ENCODE assay signal across 31 cellular contexts in the genomic region with DNA sequence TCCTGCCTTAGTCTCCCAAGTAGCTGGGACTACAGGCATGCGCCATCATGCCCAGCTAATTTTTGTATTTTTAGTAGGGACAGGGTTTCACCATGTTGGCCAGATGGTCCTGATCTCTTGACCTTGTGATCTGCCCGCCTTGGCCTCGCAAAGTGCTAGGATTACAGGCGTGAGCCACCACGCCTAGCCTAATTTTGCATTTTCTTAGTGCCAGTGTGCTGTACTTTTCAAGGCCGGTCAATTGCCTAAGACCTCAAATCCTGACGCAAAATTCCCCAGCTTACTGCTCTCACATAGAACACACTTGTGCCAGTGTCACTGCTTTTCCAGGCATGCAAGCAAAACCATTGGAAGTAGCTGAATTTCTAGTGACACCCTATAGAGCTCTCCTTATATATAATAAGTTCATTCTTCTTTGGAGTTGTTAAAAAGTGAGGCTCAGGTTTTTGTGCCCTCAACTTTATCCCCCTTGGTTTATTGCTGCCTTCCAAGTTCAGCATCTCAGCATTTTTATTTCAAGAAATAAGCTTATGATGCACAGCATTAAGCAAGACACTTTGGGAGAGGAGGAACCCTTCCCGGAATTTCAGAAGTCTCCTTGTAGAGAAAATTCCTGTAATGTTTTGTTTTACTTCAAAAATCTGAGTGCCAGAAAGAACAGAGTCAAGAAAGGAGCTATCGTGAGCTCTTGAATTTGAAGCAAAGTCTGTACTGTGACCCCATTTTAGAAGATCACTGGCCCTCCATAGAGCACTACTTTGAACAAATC.
DNase-seq lines count a peak whose midpoint lies in the region; ATAC-seq and TF ChIP-seq lines count a peak whose summit lies in the region.
"Had no signal": no experiment of that assay in that cellular context is flagged by ENCODE, and none has a peak within 500 bp of the region (broad histone marks: within the 10 kb centered on the region; RNA-seq: fewer than 3 reads in every experiment).

No MANE protein-coding gene starts in this region.

- DNase-seq in IMR-90 (no peak), fibroblast of gingiva (ENCODE audit: low read depth) (peak; percentile 51), psoas muscle (no peak), tibial artery (no peak), foreskin keratinocyte (no peak), SIG-M5 treated with dmso at 0.1 percent for 504 hours (lab: John Stamatoyannopoulos, UW; ENCODE audit: unreplicated experiment) (no peak)
- DNase-seq in activated CD4-positive, alpha-beta T cell treated with anti-CD3 and anti-CD28 coated beads, Interleukin-2, amount 10 ng/mL, durations not matched to agents 24 days and 14 days, result no peak
- DNase-seq in effector CD8-positive, alpha-beta T cell (lab: John Stamatoyannopoulos, UW), result no peak
- DNase-seq: activated CD4-positive, alpha-beta T cell treated with anti-CD3 and anti-CD28 coated beads, Interleukin-2, amount 50 U/mL, for 48 hours; activated naive CD4-positive, alpha-beta T cell treated with Interleukin-2 at 50 U/mL for 16 hours; amniotic stem cell; BE2C; CD8-positive, alpha-beta T cell; DMS 273 treated with DMSO at 0.1 percent for 48 hours; effector CD4-positive, alpha-beta T cell; EL; foreskin melanocyte; HCEC 1CT; NCI-H1417 treated with DMSO at 0.1 percent for 48 hours; NCI-H2029 treated with DMSO at 0.1 percent for 48 hours; NCI-H226; NCI-H748 treated with DMSO at 0.1 percent for 48 hours; Right ventricle myocardium superior; stimulated activated naive CD4-positive, alpha-beta T cell; T-helper 2 cell; testis had no signal

- no peaks in the 10 kb centered on the region; the same call in 1 of the 2 replicates for H3K9me1 ChIP-seq in IMR-90 (ENCODE audit: insufficient read depth, low read length)

- no peak overlapping the region for H3K23ac ChIP-seq in IMR-90 (ENCODE audit: low read depth, low read length)

- H3K27me3 ChIP-seq in IMR-90 (ENCODE audit: control insufficient read depth, insufficient read depth, low read length), result no peaks in the 10 kb centered on the region
- no peaks in the 10 kb centered on the region for H3K27me3 ChIP-seq in psoas muscle (ENCODE audit: insufficient read depth in 3 of 3, low read length in 2 of 3)
- no peaks in the 10 kb centered on the region for H3K27me3 ChIP-seq in tibial artery
- H3K27me3 ChIP-seq in foreskin keratinocyte, result no peaks in the 10 kb centered on the region
- H3K27me3 ChIP-seq: BE2C, testis had no signal

- no peak overlapping the region for H4K8ac ChIP-seq in IMR-90 (ENCODE audit: low read depth in 2 of 2, low read length in 2 of 2)

- dilution Hi-C loops in IMR-90 (cut with HindIII; ENCODE audit: low sequenced_read_pairs, unreplicated experiment), result no loop called here

- ATAC-seq in IMR-90 (ENCODE audit: low read depth) (no peak), psoas muscle (peak in 2 of 4 donors; percentile 43 to 60), foreskin keratinocyte (no peak)
- ATAC-seq: activated CD4-positive, CD25-positive, alpha-beta regulatory T cell treated with anti-CD3 and anti-CD28 coated beads, Interleukin-2, amount 50 U/mL, for 24 hours; CD8-positive, alpha-beta T cell; GM12878; Panc1 had no signal

- H4K20me1 ChIP-seq in IMR-90 (ENCODE audit: insufficient read depth, low read length), result no peaks in the 10 kb centered on the region

- no peak overlapping the region for H3K4me2 ChIP-seq in IMR-90 (ENCODE audit: low read depth, low read length)

- no peak overlapping the region for H3K9ac ChIP-seq in IMR-90 (ENCODE audit: low read depth, low read length)

- H2BK15ac ChIP-seq in IMR-90 (ENCODE audit: low read depth, low read length), result no peak overlapping the region

- peaks cover 2% of the 10 kb centered on the region for H3K4me1 Mint-ChIP-seq in activated CD4-positive, alpha-beta T cell treated with anti-CD3 and anti-CD28 coated beads, Interleukin-2, amount 10 ng/mL, durations not matched to agents 24 days and 14 days

- no peak overlapping the region for H2AFZ ChIP-seq in IMR-90 (replicated peaks; ENCODE audit: low read length, poor library complexity)

- no peak overlapping the region; the same call in 1 of the 2 replicates for H3K27ac ChIP-seq in IMR-90 (ENCODE audit: insufficient read depth, low read length)
- peak overlapping the region; percentile 58 for H3K27ac ChIP-seq in psoas muscle
- H3K27ac ChIP-seq in tibial artery, result peak overlapping the region; percentile 41 to 80
- H3K27ac ChIP-seq in foreskin keratinocyte, result no peak overlapping the region
- H3K27ac ChIP-seq: prostate gland had no signal

- H2BK120ac ChIP-seq in IMR-90 (ENCODE audit: low read depth, low read length), result no peak overlapping the region

- POLR2A ChIA-PET in IMR-90 (lab: Charles Lee; ENCODE audit: unreplicated experiment), result no interaction called here

- no peak overlapping the region for H2BK20ac ChIP-seq in IMR-90 (ENCODE audit: low read depth, low read length)

- H3K36me3 ChIP-seq in IMR-90 (ENCODE audit: control insufficient read depth, insufficient read depth, low read length), result no peaks in the 10 kb centered on the region
- no peaks in the 10 kb centered on the region for H3K36me3 ChIP-seq in psoas muscle (ENCODE audit: insufficient read depth in 1 of 2, low read depth in 1 of 2)
- no peaks in the 10 kb centered on the region for H3K36me3 ChIP-seq in tibial artery
- H3K36me3 ChIP-seq: BE2C, prostate gland had no signal

- no peaks in the 10 kb centered on the region for H3K9me3 ChIP-seq in IMR-90 (ENCODE audit: control insufficient read depth, insufficient read depth, low read length)
- no peaks in the 10 kb centered on the region for H3K9me3 ChIP-seq in psoas muscle
- H3K9me3 ChIP-seq in tibial artery, result no peaks in the 10 kb centered on the region
- H3K9me3 ChIP-seq: BE2C, prostate gland, testis had no signal

- H3K4me3 ChIP-seq in IMR-90 (ENCODE audit: insufficient read depth, low read depth, low read length), result no peak overlapping the region
- H3K4me3 ChIP-seq in psoas muscle, result no peak overlapping the region
- no peak overlapping the region for H3K4me3 ChIP-seq in tibial artery
- H3K4me3 ChIP-seq: GM12878, prostate gland, testis had no signal

- H3K14ac ChIP-seq in IMR-90 (replicated peaks; ENCODE audit: low read depth, low read length), result no peak overlapping the region; the same call in 1 of the 2 replicates

- CTCF ChIA-PET in IMR-90 (lab: Yijun Ruan, JAX), result interaction anchor here (0.7 to 1.0 kb wide), 2 partner anchors 14 to 61 kb away, joined by 3 to 4 read pairs; no protein-coding TSS in a partner anchor

- H2BK5ac ChIP-seq in IMR-90 (ENCODE audit: low read depth, low read length, poor library complexity, severe bottlenecking), result no peak overlapping the region

- no peak overlapping the region for H2AK5ac ChIP-seq in IMR-90 (ENCODE audit: low read depth, low read length)

- in situ Hi-C loops in IMR-90 (cut with MboI; ENCODE audit: low sequenced_read_pairs), result no loop called here

- H3K18ac ChIP-seq in IMR-90 (ENCODE audit: low read depth, low read length), result peak overlapping the region; percentile 57; the same call in 1 of the 2 replicates

- no peaks in the 10 kb centered on the region for H3K9me3 Mint-ChIP-seq in activated CD4-positive, alpha-beta T cell treated with anti-CD3 and anti-CD28 coated beads, Interleukin-2, amount 10 ng/mL, durations not matched to agents 24 days and 14 days
- H3K9me3 Mint-ChIP-seq: activated T-helper 1 cell treated with anti-CD3 and anti-CD28 coated beads, Interleukin-12 subunit alpha, Interleukin-12 subunit beta, Interleukin-2, Interleukin-4 antibody, amounts not matched to agents 30 ng/mL and 10 ng/mL and 1 ng/mL, durations not matched to agents 14 hours and 24 hours and 36 hours; CD8-positive, alpha-beta T cell had no signal

- H3K79me1 ChIP-seq in IMR-90 (ENCODE audit: low read depth in 1 of 2, low read length in 2 of 2), result no peaks in the 10 kb centered on the region; a peak in 2 of 4 replicates

- no peak overlapping the region for H3K4ac ChIP-seq in IMR-90 (ENCODE audit: low read depth, low read length)

- TF ChIP-seq CTCF in IMR-90 (conservative IDR thresholded peaks at IDR 0.05; ENCODE audit: low read depth, low read length) (no peak), psoas muscle (IDR thresholded peaks at IDR 0.05) (no peak), tibial artery (IDR thresholded peaks at IDR 0.05) (no peak), foreskin keratinocyte (conservative IDR thresholded peaks at IDR 0.05) (no peak)

- no peak overlapping the region for H2AK9ac ChIP-seq in IMR-90 (replicated peaks; ENCODE audit: low read depth, low read length, poor library complexity)

- peaks cover 11% of the 10 kb centered on the region for H3K4me1 ChIP-seq in IMR-90 (ENCODE audit: control insufficient read depth, insufficient read depth, low read length)
- H3K4me1 ChIP-seq in psoas muscle, result peaks cover 37% of the 10 kb centered on the region
- peaks cover 0 to 63% (median 21%) of the 10 kb centered on the region in 4 donors for H3K4me1 ChIP-seq in tibial artery
- H3K4me1 ChIP-seq in foreskin keratinocyte, result peaks cover 19% of the 10 kb centered on the region

- H3K4me3 Mint-ChIP-seq in activated CD4-positive, alpha-beta T cell treated with anti-CD3 and anti-CD28 coated beads, Interleukin-2, amount 10 ng/mL, durations not matched to agents 24 days and 14 days, result no peak overlapping the region
- H3K4me3 Mint-ChIP-seq: activated T-helper 1 cell treated with anti-CD3 and anti-CD28 coated beads, Interleukin-12 subunit alpha, Interleukin-12 subunit beta, Interleukin-2, Interleukin-4 antibody, amounts not matched to agents 30 ng/mL and 10 ng/mL and 1 ng/mL, durations not matched to agents 14 hours and 24 hours and 36 hours; CD8-positive, alpha-beta T cell had no signal

- no peak for TF ChIP-seq POLR2A in IMR-90 (IDR thresholded peaks at IDR 0.05; ENCODE audit: low read depth, low read length)

- BruUV-seq in IMR-90 (replicated peaks; lab: Mats Ljungman, UMichigan), result no TSS peak

- WGBS in IMR-90 (ENCODE audit: extremely low coverage in 2 of 2, insufficient read length in 1 of 2), 2 experiments, result no CpG with 5 or more reads among the region's 9 CpGs
- 51 to 87% (median 55%) methylated on average over 9 of the region's 9 CpGs for whole genome bisulfite sequencing in psoas muscle, 3 donors

- no peak for TF ChIP-seq RAD21 in IMR-90 (IDR thresholded peaks at IDR 0.05; ENCODE audit: low read length)

- no peaks in the 10 kb centered on the region for H3K27me3 Mint-ChIP-seq in activated CD4-positive, alpha-beta T cell treated with anti-CD3 and anti-CD28 coated beads, Interleukin-2, amount 10 ng/mL, durations not matched to agents 24 days and 14 days

- no peak overlapping the region for H3K56ac ChIP-seq in IMR-90 (ENCODE audit: extremely low read depth, insufficient read depth, low read length)

- no peak overlapping the region for H3K27ac Mint-ChIP-seq in activated CD4-positive, alpha-beta T cell treated with anti-CD3 and anti-CD28 coated beads, Interleukin-2, amount 10 ng/mL, durations not matched to agents 24 days and 14 days
- H3K27ac Mint-ChIP-seq: activated T-helper 1 cell treated with anti-CD3 and anti-CD28 coated beads, Interleukin-12 subunit alpha, Interleukin-12 subunit beta, Interleukin-2, Interleukin-4 antibody, amounts not matched to agents 30 ng/mL and 10 ng/mL and 1 ng/mL, durations not matched to agents 14 hours and 24 hours and 36 hours; CD8-positive, alpha-beta T cell had no signal

- no peak overlapping the region for H4K91ac ChIP-seq in IMR-90 (ENCODE audit: insufficient read depth, low read depth, low read length)

- no peak overlapping the region for H4K5ac ChIP-seq in IMR-90 (ENCODE audit: low read depth, low read length)

- H3K36me3 Mint-ChIP-seq in activated CD4-positive, alpha-beta T cell treated with anti-CD3 and anti-CD28 coated beads, Interleukin-2, amount 10 ng/mL, durations not matched to agents 24 days and 14 days (ENCODE audit: low read depth), result peaks cover 2% of the 10 kb centered on the region

- intact Hi-C loops in IMR-90 (cut with micrococcal nuclease), result loop anchor here (5.0 kb wide), 1 partner anchor 49 kb away; no protein-coding TSS in a partner anchor
- intact Hi-C loops in psoas muscle (cut with DNase I), result no loop called here
- intact Hi-C loops in tibial artery (cut with DNase I; ENCODE audit: low total_unique reads), result no loop called here
- intact Hi-C loops in activated CD4-positive, alpha-beta T cell treated with anti-CD3 and anti-CD28 coated beads, Interleukin-2, amount 10 ng/mL, durations not matched to agents 24 days and 14 days (cut with micrococcal nuclease), result no loop called here

Comparison
In these comparisons a context has a peak if more than half of its experiments do, and no peak if none do; other contexts are left out.
1. H3K27ac ChIP-seq: peak in psoas muscle (single experiment) and tibial artery (2 of 2); none in IMR-90 (single experiment) and foreskin keratinocyte (single experiment).